In genomic region chr15:92886815-92887214, GRCh38 we compare ENCODE assay signal across 10 cellular contexts.
DNase-seq lines count a peak whose midpoint lies in the region; ATAC-seq and TF ChIP-seq lines count a peak whose summit lies in the region.
"Had no signal": no experiment of that assay in that cellular context is flagged by ENCODE, and none has a peak within 500 bp of the region (broad histone marks: within the 10 kb centered on the region; RNA-seq: fewer than 3 reads in every experiment).

No MANE protein-coding gene starts in this region.

- H3K9me3 ChIP-seq in iPS-18a (ENCODE audit: control insufficient read depth, low read depth, low read length) (no peaks in the 10 kb centered on the region), subcutaneous abdominal adipose tissue (ENCODE audit: control insufficient read depth in 5 of 5, low read length in 5 of 5) (no peaks in the 10 kb centered on the region)
- H3K9me3 ChIP-seq: SJSA1 had no signal

- H3K27me3 Mint-ChIP-seq in T-helper 2 cell treated with Interferon-gamma antibody and Interleukin-4, amounts not matched to agents 5 μg/mL and 100 μg/mL, for 36 hours (ENCODE audit: low read depth), result peaks cover 4% of the 10 kb centered on the region
- peaks cover 2% of the 10 kb centered on the region for H3K27me3 Mint-ChIP-seq in activated naive CD8-positive, alpha-beta T cell treated with anti-CD3 and anti-CD28 coated beads, Interleukin-2, amount 50 U/mL, for 24 hours

- peaks cover 74% of the 10 kb centered on the region for H3K36me3 Mint-ChIP-seq in T-helper 2 cell treated with Interferon-gamma antibody and Interleukin-4, amounts not matched to agents 5 μg/mL and 100 μg/mL, for 36 hours (ENCODE audit: low read depth)
- H3K36me3 Mint-ChIP-seq in activated naive CD8-positive, alpha-beta T cell treated with anti-CD3 and anti-CD28 coated beads, Interleukin-2, amount 50 U/mL, for 24 hours (ENCODE audit: low read depth), result peaks cover 76% of the 10 kb centered on the region

- DNase-seq in T-helper 2 cell treated with Interferon-gamma antibody and Interleukin-4, amounts not matched to agents 5 μg/mL and 100 μg/mL, for 36 hours (ENCODE audit: low spot score), result no peak
- DNase-seq in T-helper 2 cell (no peak), erythroblast (lab: John Stamatoyannopoulos, UW) (no peak), NCI-H526 treated with DMSO at 0.1 percent for 48 hours (lab: John Stamatoyannopoulos, UW) (no peak), KG1 (lab: John Stamatoyannopoulos, UW) (no peak)
- no peak for DNase-seq in activated naive CD8-positive, alpha-beta T cell treated with anti-CD3 and anti-CD28 coated beads, Interleukin-2, amount 50 U/mL, for 24 hours

- no peak for TF ChIP-seq POLR2A in erythroblast (IDR thresholded peaks at IDR 0.05; ENCODE audit: low read length)

- no peaks in the 10 kb centered on the region for H3K9me3 Mint-ChIP-seq in T-helper 2 cell treated with Interferon-gamma antibody and Interleukin-4, amounts not matched to agents 5 μg/mL and 100 μg/mL, for 36 hours
- H3K9me3 Mint-ChIP-seq in activated naive CD8-positive, alpha-beta T cell treated with anti-CD3 and anti-CD28 coated beads, Interleukin-2, amount 50 U/mL, for 24 hours, result no peaks in the 10 kb centered on the region

- H3K27me3 ChIP-seq in iPS-18a (ENCODE audit: control insufficient read depth, insufficient read depth, low read length) (no peaks in the 10 kb centered on the region), subcutaneous abdominal adipose tissue (ENCODE audit: control insufficient read depth in 5 of 5, insufficient read depth in 4 of 5, low read length in 5 of 5) (no peaks in the 10 kb centered on the region)
- H3K27me3 ChIP-seq: SJSA1 had no signal

- no peak overlapping the region for H3K27ac ChIP-seq in iPS-18a (ENCODE audit: low read length)
- peak overlapping the region; percentile 99 for H3K27ac ChIP-seq in subcutaneous abdominal adipose tissue (ENCODE audit: low read depth, low read length)
- H3K27ac ChIP-seq: HL-60, SJSA1 had no signal

- peak overlapping the region; percentile 99 for H3K4me3 Mint-ChIP-seq in T-helper 2 cell treated with Interferon-gamma antibody and Interleukin-4, amounts not matched to agents 5 μg/mL and 100 μg/mL, for 36 hours
- H3K4me3 Mint-ChIP-seq in activated naive CD8-positive, alpha-beta T cell treated with anti-CD3 and anti-CD28 coated beads, Interleukin-2, amount 50 U/mL, for 24 hours, result peak overlapping the region; percentile 94

- H3K4me1 Mint-ChIP-seq in T-helper 2 cell treated with Interferon-gamma antibody and Interleukin-4, amounts not matched to agents 5 μg/mL and 100 μg/mL, for 36 hours (ENCODE audit: low read depth), result peaks cover 62% of the 10 kb centered on the region
- peaks cover 65% of the 10 kb centered on the region for H3K4me1 Mint-ChIP-seq in activated naive CD8-positive, alpha-beta T cell treated with anti-CD3 and anti-CD28 coated beads, Interleukin-2, amount 50 U/mL, for 24 hours

- peak overlapping the region; percentile 99 for H3K27ac Mint-ChIP-seq in T-helper 2 cell treated with Interferon-gamma antibody and Interleukin-4, amounts not matched to agents 5 μg/mL and 100 μg/mL, for 36 hours
- peak overlapping the region; percentile 83 for H3K27ac Mint-ChIP-seq in activated naive CD8-positive, alpha-beta T cell treated with anti-CD3 and anti-CD28 coated beads, Interleukin-2, amount 50 U/mL, for 24 hours

- H3K9ac ChIP-seq in iPS-18a (ENCODE audit: low read length) (peak overlapping the region; percentile 98), subcutaneous abdominal adipose tissue (ENCODE audit: low read length in 5 of 5) (peak overlapping the region in 3 of 5 donors; percentile 39 to 60 (median 42))

- H3K4me1 ChIP-seq in iPS-18a (ENCODE audit: control insufficient read depth, low read depth, low read length) (peaks cover 14% of the 10 kb centered on the region), subcutaneous abdominal adipose tissue (ENCODE audit: control insufficient read depth in 5 of 5, insufficient read depth in 5 of 5, low read length in 5 of 5) (peaks cover 3 to 43% (median 39%) of the 10 kb centered on the region in 5 donors)

- ATAC-seq in activated naive CD8-positive, alpha-beta T cell treated with anti-CD3 and anti-CD28 coated beads, Interleukin-2, amount 50 U/mL, for 24 hours, result no peak

- H3K4me3 ChIP-seq in iPS-18a (ENCODE audit: low read length) (peak overlapping the region; percentile 99), subcutaneous abdominal adipose tissue (ENCODE audit: low read depth in 1 of 5, low read length in 5 of 5) (peak overlapping the region in 4 of 5 donors; percentile 2 to 90 (median 16))
- H3K4me3 ChIP-seq: SJSA1 had no signal

- H3K36me3 ChIP-seq in iPS-18a (ENCODE audit: control insufficient read depth, low read depth, low read length) (peaks cover 60% of the 10 kb centered on the region), subcutaneous abdominal adipose tissue (ENCODE audit: control insufficient read depth in 5 of 5, insufficient read depth in 5 of 5, low read length in 5 of 5) (peaks cover 9 to 42% (median 20%) of the 10 kb centered on the region in 5 donors)
